25 cellular contexts compared by ENCODE assay signal in genomic region chr6:90660971-90661370, GRCh38.
"Had no signal": no experiment of that assay in that cellular context is flagged by ENCODE, and none has a peak within 500 bp of the region (broad histone marks: within the 10 kb centered on the region; RNA-seq: fewer than 3 reads in every experiment).

No MANE protein-coding gene starts in this region.

- H3K36me3 Mint-ChIP-seq: immature natural killer cell, mesothelial cell of epicardium had no signal

- H3K4me2 ChIP-seq: hepatocyte had no signal

- H3K4me1 Mint-ChIP-seq: immature natural killer cell, mesothelial cell of epicardium had no signal

- H3K27ac ChIP-seq: colonic mucosa, epithelial cell of prostate, foreskin keratinocyte, gastroesophageal sphincter, heart left ventricle, hepatocyte, left lung, lower lobe of right lung had no signal

- ATAC-seq: effector memory CD8-positive, alpha-beta T cell; esophagus mucosa; foreskin keratinocyte; gastroesophageal sphincter; heart left ventricle; left colon; left lung; left ventricle myocardium superior; lower lobe of right lung; mucosa of descending colon had no signal

- H3K4me3 ChIP-seq: colonic mucosa, gastroesophageal sphincter, heart left ventricle, hepatocyte, left lung, lower lobe of right lung, mucosa of descending colon had no signal

- H2AFZ ChIP-seq: hepatocyte had no signal

- H3K27me3 Mint-ChIP-seq: dendritic cell treated with granulocyte-macrophage colony-stimulating factor and Interleukin-4, amounts not matched to agents 40 ng/mL and 50 ng/mL, for 4 days had no signal

- H3K9me3 ChIP-seq: colonic mucosa, lower lobe of right lung had no signal

- H3K4me3 Mint-ChIP-seq: dendritic cell treated with granulocyte-macrophage colony-stimulating factor and Interleukin-4, amounts not matched to agents 40 ng/mL and 50 ng/mL, for 4 days; effector memory CD8-positive, alpha-beta T cell; endodermal cell; immature natural killer cell; mesothelial cell of epicardium had no signal

- DNase-seq: colonic mucosa; cortex of kidney; effector CD8-positive, alpha-beta T cell; effector memory CD8-positive, alpha-beta T cell; endodermal cell; erythroblast; foreskin keratinocyte; heart left ventricle; hypothalamus; immature natural killer cell; islet precursor cell; kidney; kidney glomerular epithelial cell; left colon; left lung; left ventricle myocardium superior; lower lobe of right lung; mesenchymal stem cell; mucosa of descending colon had no signal

- H3K79me2 ChIP-seq: hepatocyte had no signal

- H3K9me3 Mint-ChIP-seq: dendritic cell treated with granulocyte-macrophage colony-stimulating factor and Interleukin-4, amounts not matched to agents 40 ng/mL and 50 ng/mL, for 4 days; effector memory CD8-positive, alpha-beta T cell had no signal

- H3K36me3 ChIP-seq: colonic mucosa, gastroesophageal sphincter, heart left ventricle, left lung, lower lobe of right lung had no signal

- H3K27ac Mint-ChIP-seq: dendritic cell treated with granulocyte-macrophage colony-stimulating factor and Interleukin-4, amounts not matched to agents 40 ng/mL and 50 ng/mL, for 4 days; effector memory CD8-positive, alpha-beta T cell; endodermal cell; immature natural killer cell; mesothelial cell of epicardium had no signal

- H3K4me1 ChIP-seq: colonic mucosa, foreskin keratinocyte, gastroesophageal sphincter, heart left ventricle, left lung, lower lobe of right lung had no signal

- H3K27me3 ChIP-seq: colonic mucosa, heart left ventricle, left lung had no signal
